12 cellular contexts compared by ENCODE assay signal in the genomic region with DNA sequence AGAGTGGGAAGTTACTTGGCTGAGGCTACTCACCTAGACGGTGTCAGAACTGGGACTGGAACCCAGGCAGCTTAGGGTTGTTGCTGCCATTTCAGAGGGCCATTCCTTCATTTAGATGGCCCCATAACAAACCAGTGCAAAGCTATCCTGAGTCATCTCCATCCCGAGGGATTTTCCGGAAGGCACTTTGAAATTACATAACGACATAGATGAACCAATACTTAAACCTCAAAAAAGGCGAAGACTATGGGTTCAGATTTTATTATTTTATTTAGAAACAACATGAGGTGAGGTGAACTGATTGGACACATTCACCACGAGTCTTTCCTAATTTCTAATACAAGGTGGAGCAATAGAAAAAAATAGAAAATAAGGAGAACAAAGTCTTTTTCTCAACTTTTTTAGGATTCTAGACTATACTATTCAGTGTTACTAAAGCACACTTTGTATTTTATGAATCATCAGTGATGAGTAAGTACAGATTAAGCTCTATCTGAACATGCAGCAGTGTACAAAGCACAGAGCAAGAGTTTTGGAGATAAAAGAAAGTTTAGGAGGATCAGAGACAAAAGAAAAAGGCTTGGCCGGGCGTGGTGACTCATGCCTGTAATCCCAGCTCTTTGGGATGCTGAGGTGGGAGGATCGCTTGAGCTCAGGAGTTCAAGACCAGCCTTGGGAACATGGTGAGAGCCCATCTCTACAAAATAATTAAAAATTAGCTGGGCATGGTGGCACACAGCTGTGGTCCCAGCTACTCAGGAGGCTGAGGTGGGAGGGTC.
A peak's percentile ranks its signal among the peaks of the same experiment; 100 is the strongest.
DNase-seq lines count a peak whose midpoint lies in the region; ATAC-seq and TF ChIP-seq lines count a peak whose summit lies in the region.
"Had no signal": no experiment of that assay in that cellular context is flagged by ENCODE, and none has a peak within 500 bp of the region (broad histone marks: within the 10 kb centered on the region; RNA-seq: fewer than 3 reads in every experiment).

No MANE protein-coding gene starts in this region.

- H3K4me1 ChIP-seq in upper lobe of right lung, result peaks cover 3% of the 10 kb centered on the region

- H3K4me3 ChIP-seq in brain microvascular endothelial cell (ENCODE audit: low read depth, low read length), result no peak overlapping the region
- H3K4me3 ChIP-seq in upper lobe of right lung, result no peak overlapping the region
- H3K4me3 ChIP-seq: GM12878 had no signal

- H3K4me3 Mint-ChIP-seq in CD14-positive monocyte, result no peak overlapping the region
- H3K4me3 Mint-ChIP-seq: CD8-positive, alpha-beta memory T cell had no signal

- intact Hi-C loops in upper lobe of right lung (cut with DNase I) (no loop called here), CD14-positive monocyte (cut with micrococcal nuclease) (no loop called here)

- H3K27ac Mint-ChIP-seq in CD14-positive monocyte, result peak overlapping the region in 2 of 7 donors; percentile 60 to 73
- H3K27ac Mint-ChIP-seq: CD8-positive, alpha-beta memory T cell had no signal

- in situ Hi-C loops in ACHN (cut with HindIII; ENCODE audit: low pct_ligation_motif_present, low pct_unique_long_range_greater_than_20kb, low sequenced_read_pairs) (no loop called here), brain microvascular endothelial cell (cut with HindIII; ENCODE audit: low pct_ligation_motif_present, low sequenced_read_pairs) (no loop called here)

- peak overlapping the region; percentile 53 for H3K27ac ChIP-seq in brain microvascular endothelial cell
- H3K27ac ChIP-seq in upper lobe of right lung, result no peak overlapping the region

- peaks cover 14% of the 10 kb centered on the region for H3K4me1 Mint-ChIP-seq in CD14-positive monocyte

- peaks cover 0 to 11% (median 2%) of the 10 kb centered on the region in 7 donors for H3K9me3 Mint-ChIP-seq in CD14-positive monocyte

- H3K27me3 Mint-ChIP-seq in CD14-positive monocyte (ENCODE audit: low read depth in 3 of 3), result no peaks in the 10 kb centered on the region

- DNase-seq in ACHN (peak; percentile 11), HS-5 (ENCODE audit: low read depth) (peak; percentile 68), brain microvascular endothelial cell (peak; percentile 90), kidney glomerular epithelial cell (lab: John Stamatoyannopoulos, UW) (peak; percentile 62), upper lobe of right lung (no peak), left lobe of liver (ENCODE audit: low spot score) (no peak), CD14-positive monocyte (ENCODE audit: low spot score) (no peak)
- DNase-seq: activated CD4-positive, alpha-beta T cell treated with anti-CD3 and anti-CD28 coated beads for 1 hour; CD8-positive, alpha-beta memory T cell; NCI-H1417 treated with DMSO at 0.1 percent for 48 hours had no signal

- H3K27me3 ChIP-seq in brain microvascular endothelial cell (replicated peaks) (no peaks in the 10 kb centered on the region), upper lobe of right lung (no peaks in the 10 kb centered on the region)

- H3K36me3 ChIP-seq in brain microvascular endothelial cell (replicated peaks), result no peaks in the 10 kb centered on the region
- H3K36me3 ChIP-seq in upper lobe of right lung, result no peaks in the 10 kb centered on the region

- TF ChIP-seq CTCF in brain microvascular endothelial cell (IDR thresholded peaks at IDR 0.05; ENCODE audit: low read depth, low read length, missing control alignments) (no peak), upper lobe of right lung (IDR thresholded peaks at IDR 0.05) (no peak), CD14-positive monocyte (IDR thresholded peaks at IDR 0.05) (no peak)

- ATAC-seq in upper lobe of right lung (no peak), HG02571 (IDR thresholded peaks at IDR 0.05; ENCODE audit: unreplicated experiment) (no peak), left lobe of liver (no peak)
- ATAC-seq: GM12878 had no signal

- H3K36me3 Mint-ChIP-seq in CD14-positive monocyte, result peaks cover 14 to 41% of the 10 kb centered on the region in 2 donors

- peaks cover under 1% of the 10 kb centered on the region for H3K9me3 ChIP-seq in upper lobe of right lung

Comparison
In these comparisons a context has a peak if more than half of its experiments do, and no peak if none do; other contexts are left out.
1. DNase-seq: peak in ACHN (single experiment), HS-5 (single experiment), brain microvascular endothelial cell (single experiment) and kidney glomerular epithelial cell (single experiment); none in upper lobe of right lung (single experiment), left lobe of liver (single experiment) and CD14-positive monocyte (single experiment).